Comparison of ENCODE assay signal across 1 cellular context in the genomic region with DNA sequence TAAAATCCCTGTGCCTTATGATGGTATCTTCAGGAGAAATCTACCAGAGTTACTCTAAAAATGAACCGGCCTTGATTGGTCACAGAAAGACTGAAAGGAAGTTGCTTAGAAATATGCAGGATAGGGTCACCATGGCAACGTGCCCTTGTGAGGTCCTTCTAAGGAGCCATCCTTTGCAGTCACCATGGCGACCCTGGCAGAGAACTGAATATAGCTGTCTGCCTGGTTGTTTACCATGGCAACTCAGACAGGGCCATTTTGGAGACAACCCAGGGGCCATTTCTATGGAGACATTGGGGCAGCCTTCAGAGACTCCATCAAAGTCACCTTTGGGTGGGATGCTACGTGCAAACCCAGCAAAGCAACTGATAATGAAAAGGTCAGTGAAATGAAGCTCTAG.
A peak's percentile ranks its signal among the peaks of the same experiment; 100 is the strongest.
TF ChIP-seq lines count a peak whose summit lies in the region.

No MANE protein-coding gene starts in this region.

TF ChIP-seq in H1, 55 proteins besides CTCF, POLR2A, EP300 and RAD21:
- TF ChIP-seq YY1 (IDR thresholded peaks at IDR 0.05; ENCODE audit: low read depth, low read length) (peak; percentile 62), RFX5 (IDR thresholded peaks at IDR 0.05; ENCODE audit: borderline replicate concordance, low read depth, low read length) (peak; percentile 63; the same call in 1 of the 2 replicates), CBX8 (IDR thresholded peaks at IDR 0.05; ENCODE audit: borderline replicate concordance, low read depth, low read length) (no peak), SAP30 (IDR thresholded peaks at IDR 0.05; ENCODE audit: insufficient read depth, insufficient replicate concordance, low read length) (no peak)
- TF ChIP-seq, protein P1, sequence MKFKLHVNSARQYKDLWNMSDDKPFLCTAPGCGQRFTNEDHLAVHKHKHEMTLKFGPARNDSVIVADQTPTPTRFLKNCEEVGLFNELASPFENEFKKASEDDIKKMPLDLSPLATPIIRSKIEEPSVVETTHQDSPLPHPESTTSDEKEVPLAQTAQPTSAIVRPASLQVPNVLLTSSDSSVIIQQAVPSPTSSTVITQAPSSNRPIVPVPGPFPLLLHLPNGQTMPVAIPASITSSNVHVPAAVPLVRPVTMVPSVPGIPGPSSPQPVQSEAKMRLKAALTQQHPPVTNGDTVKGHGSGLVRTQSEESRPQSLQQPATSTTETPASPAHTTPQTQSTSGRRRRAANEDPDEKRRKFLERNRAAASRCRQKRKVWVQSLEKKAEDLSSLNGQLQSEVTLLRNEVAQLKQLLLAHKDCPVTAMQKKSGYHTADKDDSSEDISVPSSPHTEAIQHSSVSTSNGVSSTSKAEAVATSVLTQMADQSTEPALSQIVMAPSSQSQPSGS (IDR thresholded peaks at IDR 0.05; ENCODE audit: low read length) = no peak
